In genomic region chr13:98068511-98068910, GRCh38 we compare ENCODE assay signal across 19 cellular contexts.
DNase-seq lines count a peak whose midpoint lies in the region; ATAC-seq, FAIRE-seq and TF ChIP-seq lines count a peak whose summit lies in the region.
"Had no signal": no experiment of that assay in that cellular context is flagged by ENCODE, and none has a peak within 500 bp of the region (broad histone marks: within the 10 kb centered on the region; RNA-seq: fewer than 3 reads in every experiment).

No MANE protein-coding gene starts in this region.

- no peaks in the 10 kb centered on the region for H4K20me1 ChIP-seq in keratinocyte (ENCODE audit: control insufficient read depth, extremely low read depth, insufficient read depth, low read length)
- H4K20me1 ChIP-seq in SK-N-SH (ENCODE audit: insufficient read depth): no peaks in the 10 kb centered on the region

- dilution Hi-C loops in keratinocyte (cut with MboI; ENCODE audit: extremely low pct_ligation_motif_present, low sequenced_read_pairs): no loop called here

- H3K79me2 ChIP-seq in keratinocyte (ENCODE audit: control insufficient read depth, insufficient read depth, low read length) (no peaks in the 10 kb centered on the region), SK-N-SH (ENCODE audit: insufficient read depth) (no peaks in the 10 kb centered on the region)

- no peak for TF ChIP-seq RAD21 in SK-N-SH (IDR thresholded peaks at IDR 0.05; ENCODE audit: low read length)

- H3K9ac ChIP-seq in keratinocyte (ENCODE audit: control insufficient read depth, extremely low read depth, insufficient read depth, low read length): no peak overlapping the region
- H3K9ac ChIP-seq in SK-N-SH: no peak overlapping the region

- in situ Hi-C loops in ACHN (cut with HindIII; ENCODE audit: low pct_ligation_motif_present, low pct_unique_long_range_greater_than_20kb, low sequenced_read_pairs): no loop called here

- ATAC-seq in HG03520 (IDR thresholded peaks at IDR 0.05; ENCODE audit: unreplicated experiment): no peak
- ATAC-seq in GM21529 (IDR thresholded peaks at IDR 0.05; ENCODE audit: unreplicated experiment): no peak
- ATAC-seq: activated CD8-positive, alpha-beta memory T cell treated with anti-CD3 and anti-CD28 coated beads, Interleukin-2, amount 10 ng/mL, durations not matched to agents 7 days and 5 days; activated naive CD8-positive, alpha-beta T cell treated with anti-CD3 and anti-CD28 coated beads, Interleukin-2, amount 50 U/mL, for 24 hours; right cardiac atrium had no signal

- H3K9me2 ChIP-seq in SK-N-SH: no peaks in the 10 kb centered on the region

- WGBS in SK-N-SH (ENCODE audit: low lambda C conversion rate): 81% methylated on average over 8 of the region's 8 CpGs

- no peak overlapping the region for H3K27ac ChIP-seq in keratinocyte (ENCODE audit: control insufficient read depth, insufficient read depth, low read length)
- no peak overlapping the region for H3K27ac ChIP-seq in SK-N-SH (ENCODE audit: low read depth in 2 of 2, low read length in 1 of 2)

- H3K4me3 ChIP-seq in keratinocyte (ENCODE audit: control insufficient read depth in 2 of 3, extremely low read depth in 1 of 3, insufficient read depth in 2 of 3, low read depth in 1 of 3, low read length in 3 of 3): peak overlapping the region in 1 of 3 experiments; percentile 3
- H3K4me3 ChIP-seq in SK-N-SH (ENCODE audit: low read depth in 2 of 2, low read length in 1 of 2): no peak overlapping the region

- FAIRE-seq in keratinocyte (lab: Jason Lieb, UNC): peak; percentile 64

- H3K4me2 ChIP-seq in keratinocyte (ENCODE audit: control insufficient read depth, extremely low read depth, insufficient read depth, low read depth, low read length) (peak overlapping the region; percentile 71), SK-N-SH (no peak overlapping the region)

- DNase-seq in ACHN: peak; percentile 52
- DNase-seq in HPDE6-E6E7 (ENCODE audit: extremely low spot score): peak; percentile 29
- peak; percentile 55 for DNase-seq in SHP77 treated with DMSO at 0.1 percent for 48 hours (lab: John Stamatoyannopoulos, UW)
- no peak for DNase-seq in keratinocyte (ENCODE audit: low read depth, low spot score)
- DNase-seq in NCI-H446 treated with DMSO at 0.1 percent for 48 hours (lab: John Stamatoyannopoulos, UW): no peak
- no peak for DNase-seq in SK-N-SH
- DNase-seq: activated CD4-positive, alpha-beta T cell treated with anti-CD3 and anti-CD28 coated beads for 4 hours; activated CD8-positive, alpha-beta memory T cell treated with anti-CD3 and anti-CD28 coated beads, Interleukin-2, amount 10 ng/mL, durations not matched to agents 7 days and 5 days; activated naive CD8-positive, alpha-beta T cell treated with anti-CD3 and anti-CD28 coated beads, Interleukin-2, amount 50 U/mL, for 24 hours; C1 segment of cervical spinal cord; dermis blood vessel endothelial cell; DND-41; NCI-H1105 treated with DMSO at 0.1 percent for 48 hours; NCI-H2171; occipital lobe; right cardiac atrium; stimulated activated CD4-positive, alpha-beta T cell treated with anti-CD3 and anti-CD28 coated beads, Interleukin-15, amount 100 ng/mL, for 24 hours had no signal

- no peaks in the 10 kb centered on the region for H3K36me3 ChIP-seq in keratinocyte (ENCODE audit: control insufficient read depth in 2 of 2, extremely low read depth in 1 of 2, insufficient read depth in 2 of 2, low read length in 2 of 2)
- H3K36me3 ChIP-seq in SK-N-SH (replicated peaks in 1 of 2; ENCODE audit: control insufficient read depth in 1 of 2, insufficient read depth in 2 of 2, low read length in 1 of 2): no peaks in the 10 kb centered on the region

- no peak for TF ChIP-seq EP300 in SK-N-SH (IDR thresholded peaks at IDR 0.05; ENCODE audit: borderline replicate concordance in 1 of 2, low read depth in 1 of 2, low read length in 1 of 2)

- H2AFZ ChIP-seq in keratinocyte (ENCODE audit: control insufficient read depth, low read length): peak overlapping the region; percentile 76
- H2AFZ ChIP-seq in SK-N-SH (ENCODE audit: low read depth): no peak overlapping the region

- peaks cover 4% of the 10 kb centered on the region for H3K4me1 ChIP-seq in keratinocyte (ENCODE audit: control insufficient read depth, extremely low read depth, insufficient read depth, low read length)
- H3K4me1 ChIP-seq in SK-N-SH (ENCODE audit: control insufficient read depth in 1 of 2, insufficient read depth in 2 of 2, low read depth in 1 of 2, low read length in 1 of 2): peaks cover 0 to 6% of the 10 kb centered on the region in 2 experiments; a peak in 1 of 4 replicates

- no peaks in the 10 kb centered on the region for H3K9me1 ChIP-seq in keratinocyte (ENCODE audit: control insufficient read depth, extremely low read depth, insufficient read depth, low read length)

- H3K9me3 ChIP-seq in keratinocyte (ENCODE audit: control insufficient read depth, low read depth, low read length) (no peaks in the 10 kb centered on the region), SK-N-SH (no peaks in the 10 kb centered on the region)

- CTCF ChIA-PET in SK-N-SH (lab: Yijun Ruan, JAX): interaction anchor here (0.8 to 1.0 kb wide), 2 partner anchors 26 to 585 kb away, joined by 3 to 4 read pairs; no protein-coding TSS in a partner anchor

- H3F3A ChIP-seq in SK-N-SH (replicated peaks; ENCODE audit: insufficient read depth): no peaks in the 10 kb centered on the region

- H3K27me3 ChIP-seq in keratinocyte (ENCODE audit: control insufficient read depth, extremely low read depth, insufficient read depth, low read length): no peaks in the 10 kb centered on the region
- H3K27me3 ChIP-seq in SK-N-SH (ENCODE audit: insufficient read depth): no peaks in the 10 kb centered on the region

- POLR2A ChIA-PET in SK-N-SH (lab: Yijun Ruan, JAX): no interaction called here

- TF ChIP-seq CTCF in keratinocyte (optimal IDR thresholded peaks at IDR 0.05 in 1 of 3, IDR thresholded peaks at IDR 0.05 in 1 of 3, conservative IDR thresholded peaks at IDR 0.05 in 1 of 3; ENCODE audit: extremely low read depth in 1 of 3, insufficient read depth in 2 of 3, low read length in 3 of 3) (no peak), SK-N-SH (IDR thresholded peaks at IDR 0.05) (no peak)

TF ChIP-seq in SK-N-SH, 30 proteins besides CTCF, POLR2A, EP300 and RAD21:
- TF ChIP-seq, protein P1, sequence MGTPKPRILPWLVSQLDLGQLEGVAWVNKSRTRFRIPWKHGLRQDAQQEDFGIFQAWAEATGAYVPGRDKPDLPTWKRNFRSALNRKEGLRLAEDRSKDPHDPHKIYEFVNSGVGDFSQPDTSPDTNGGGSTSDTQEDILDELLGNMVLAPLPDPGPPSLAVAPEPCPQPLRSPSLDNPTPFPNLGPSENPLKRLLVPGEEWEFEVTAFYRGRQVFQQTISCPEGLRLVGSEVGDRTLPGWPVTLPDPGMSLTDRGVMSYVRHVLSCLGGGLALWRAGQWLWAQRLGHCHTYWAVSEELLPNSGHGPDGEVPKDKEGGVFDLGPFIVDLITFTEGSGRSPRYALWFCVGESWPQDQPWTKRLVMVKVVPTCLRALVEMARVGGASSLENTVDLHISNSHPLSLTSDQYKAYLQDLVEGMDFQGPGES (IDR thresholded peaks at IDR 0.05; ENCODE audit: low read depth, low read length): no peak
- no peak for TF ChIP-seq JUND (IDR thresholded peaks at IDR 0.05)
- no peak for TF ChIP-seq FOXM1 (IDR thresholded peaks at IDR 0.05; ENCODE audit: low read depth)
- TF ChIP-seq RCOR1 (IDR thresholded peaks at IDR 0.05; ENCODE audit: low read length): no peak
- no peak for TF ChIP-seq NFIC (IDR thresholded peaks at IDR 0.05; ENCODE audit: borderline replicate concordance)
- TF ChIP-seq ELF1 (IDR thresholded peaks at IDR 0.05): no peak
- no peak for TF ChIP-seq CHD2 (IDR thresholded peaks at IDR 0.05; ENCODE audit: low read length, partially characterized antibody)
- no peak for TF ChIP-seq MAX (IDR thresholded peaks at IDR 0.05; ENCODE audit: low read depth)
- no peak for TF ChIP-seq EZH2phosphoT487 (IDR thresholded peaks at IDR 0.05; ENCODE audit: borderline replicate concordance, low read depth)
- TF ChIP-seq TEAD4 (IDR thresholded peaks at IDR 0.05; ENCODE audit: borderline replicate concordance, insufficient read depth): no peak

Comparison
In these comparisons a context has a peak if more than half of its experiments do, and no peak if none do; other contexts are left out.
1. DNase-seq: peak in ACHN (single experiment), HPDE6-E6E7 (single experiment) and SHP77 treated with DMSO at 0.1 percent for 48 hours (single experiment); none in keratinocyte (single experiment), NCI-H446 treated with DMSO at 0.1 percent for 48 hours (single experiment) and SK-N-SH (single experiment).